In the genomic region with DNA sequence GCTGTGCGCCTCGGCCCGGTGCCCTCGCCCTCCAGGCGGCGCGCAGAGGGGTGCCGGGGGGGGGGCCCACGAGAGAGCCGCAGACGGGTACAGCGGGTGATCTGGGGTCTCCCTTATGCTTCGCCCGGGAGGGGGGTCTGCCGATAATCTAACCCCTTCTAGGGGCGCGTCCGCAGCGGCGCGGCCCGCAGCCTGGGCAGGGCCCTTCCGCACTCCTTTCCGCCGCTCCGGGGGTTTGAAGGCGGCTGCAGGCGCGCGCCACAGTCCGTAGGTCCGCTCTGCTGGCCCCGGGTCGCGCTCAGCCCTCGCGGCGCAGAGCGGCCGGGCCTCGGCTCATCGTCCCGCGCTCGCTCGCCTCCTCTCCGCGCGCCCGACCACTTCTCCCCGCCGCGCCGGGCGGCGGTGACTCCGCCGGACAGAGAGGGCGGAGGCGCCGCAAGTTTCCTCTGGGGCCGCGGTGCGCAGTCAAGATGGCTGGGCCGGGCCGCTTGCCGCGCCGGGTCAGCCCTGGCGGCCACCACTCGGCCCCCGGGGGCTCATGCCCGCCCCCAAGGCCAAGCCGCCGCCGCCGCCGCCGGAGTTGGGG, we compare ENCODE assay signal across 1 cellular context.
TF ChIP-seq lines count a peak whose summit lies in the region.

No MANE protein-coding gene starts in this region.

TF ChIP-seq in IMR-90, 13 proteins besides CTCF, POLR2A, EP300 and RAD21:
- no peak; the same call in 1 of the 2 replicates for TF ChIP-seq MXI1 (IDR thresholded peaks at IDR 0.05; ENCODE audit: borderline replicate concordance, low read depth, low read length)
- no peak for TF ChIP-seq MAZ (IDR thresholded peaks at IDR 0.05; ENCODE audit: borderline replicate concordance, low read depth, low read length)
- no peak for TF ChIP-seq NFE2L2 (IDR thresholded peaks at IDR 0.05; ENCODE audit: low read depth, low read length)
- no peak for TF ChIP-seq RFX5 (IDR thresholded peaks at IDR 0.05; ENCODE audit: low read depth, low read length)
- no peak for TF ChIP-seq BHLHE40 (IDR thresholded peaks at IDR 0.05; ENCODE audit: low read depth, low read length)
- TF ChIP-seq FOS (IDR thresholded peaks at IDR 0.05; ENCODE audit: low read depth, low read length): no peak
- no peak for TF ChIP-seq SMC3 (IDR thresholded peaks at IDR 0.05; ENCODE audit: low read depth, low read length)
- TF ChIP-seq, protein P1, sequence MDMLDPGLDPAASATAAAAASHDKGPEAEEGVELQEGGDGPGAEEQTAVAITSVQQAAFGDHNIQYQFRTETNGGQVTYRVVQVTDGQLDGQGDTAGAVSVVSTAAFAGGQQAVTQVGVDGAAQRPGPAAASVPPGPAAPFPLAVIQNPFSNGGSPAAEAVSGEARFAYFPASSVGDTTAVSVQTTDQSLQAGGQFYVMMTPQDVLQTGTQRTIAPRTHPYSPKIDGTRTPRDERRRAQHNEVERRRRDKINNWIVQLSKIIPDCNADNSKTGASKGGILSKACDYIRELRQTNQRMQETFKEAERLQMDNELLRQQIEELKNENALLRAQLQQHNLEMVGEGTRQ (IDR thresholded peaks at IDR 0.05; ENCODE audit: low read depth, low read length): no peak
- no peak for TF ChIP-seq CHD1 (IDR thresholded peaks at IDR 0.05; ENCODE audit: low read depth, low read length)
- TF ChIP-seq MAFK (IDR thresholded peaks at IDR 0.05; ENCODE audit: low read depth, low read length): no peak
- TF ChIP-seq, protein P2, sequence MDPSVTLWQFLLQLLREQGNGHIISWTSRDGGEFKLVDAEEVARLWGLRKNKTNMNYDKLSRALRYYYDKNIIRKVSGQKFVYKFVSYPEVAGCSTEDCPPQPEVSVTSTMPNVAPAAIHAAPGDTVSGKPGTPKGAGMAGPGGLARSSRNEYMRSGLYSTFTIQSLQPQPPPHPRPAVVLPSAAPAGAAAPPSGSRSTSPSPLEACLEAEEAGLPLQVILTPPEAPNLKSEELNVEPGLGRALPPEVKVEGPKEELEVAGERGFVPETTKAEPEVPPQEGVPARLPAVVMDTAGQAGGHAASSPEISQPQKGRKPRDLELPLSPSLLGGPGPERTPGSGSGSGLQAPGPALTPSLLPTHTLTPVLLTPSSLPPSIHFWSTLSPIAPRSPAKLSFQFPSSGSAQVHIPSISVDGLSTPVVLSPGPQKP (IDR thresholded peaks at IDR 0.05; ENCODE audit: borderline replicate concordance, low read depth, low read length): no peak
- TF ChIP-seq RCOR1 (IDR thresholded peaks at IDR 0.05; ENCODE audit: insufficient replicate concordance, low read length): no peak
- TF ChIP-seq CEBPB (IDR thresholded peaks at IDR 0.05; ENCODE audit: low read depth, low read length): no peak
